Comparison of ENCODE assay signal across 29 cellular contexts in the genomic region with DNA sequence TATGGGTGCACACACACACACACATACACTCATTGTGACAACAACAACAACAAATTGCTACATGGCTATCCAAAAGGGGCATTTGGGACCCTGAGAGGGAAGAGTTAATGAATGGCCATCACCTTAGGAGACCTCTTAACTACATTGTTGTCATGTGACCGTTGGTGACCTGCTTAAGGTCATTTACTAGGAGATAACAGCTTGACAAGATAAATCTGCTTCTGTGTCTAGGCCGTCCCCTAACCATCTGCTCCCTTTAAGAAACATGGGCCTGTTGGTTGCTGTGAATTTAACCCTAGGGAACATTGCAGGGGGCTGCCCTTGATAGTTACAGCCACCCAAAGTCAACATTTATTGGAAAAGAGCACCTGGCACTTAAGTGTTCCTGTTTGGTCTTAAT. TPM values are rescaled to one million over a fixed set of nuclear protein-coding genes. Genes with fewer than 3 reads are reported as not detected.
A peak's percentile ranks its signal among the peaks of the same experiment; 100 is the strongest.
DNase-seq lines count a peak whose midpoint lies in the region; ATAC-seq and TF ChIP-seq lines count a peak whose summit lies in the region.
"Had no signal": no experiment of that assay in that cellular context is flagged by ENCODE, and none has a peak within 500 bp of the region (broad histone marks: within the 10 kb centered on the region; RNA-seq: fewer than 3 reads in every experiment).

No MANE protein-coding gene starts in this region.

- no peaks in the 10 kb centered on the region for H3K27me3 ChIP-seq in esophagus squamous epithelium
- H3K27me3 ChIP-seq: foreskin keratinocyte, hepatocyte, neutrophil had no signal

- DNase-seq in COR-L47 (lab: John Stamatoyannopoulos, UW): peak; percentile 40
- DNase-seq in DMS 273 (lab: John Stamatoyannopoulos, UW; ENCODE audit: unreplicated experiment): peak; percentile 54
- peak; percentile 74 for DNase-seq in NCI-H2171 treated with DMSO at 0.1 percent for 48 hours (lab: John Stamatoyannopoulos, UW)
- DNase-seq in SK-N-DZ (ENCODE audit: low spot score): peak; percentile 98
- DNase-seq in mucosa of descending colon: no peak
- DNase-seq in esophagus squamous epithelium (lab: John Stamatoyannopoulos, UW): no peak
- DNase-seq: activated CD4-positive, alpha-beta T cell treated with anti-CD3 and anti-CD28 coated beads for 48 hours; activated CD8-positive, alpha-beta memory T cell treated with anti-CD3 and anti-CD28 coated beads for 24 hours; activated gamma-delta T cell; activated naive CD8-positive, alpha-beta T cell treated with anti-CD3 and anti-CD28 coated beads, Interleukin-2, amount 10 ng/mL, durations not matched to agents 7 days and 5 days; activated T-cell treated with anti-CD3 and anti-CD28 coated beads, Interleukin-2, amount 50 U/mL, for 1 hour; C1 segment of cervical spinal cord; cortex of kidney; foreskin keratinocyte; KBM-7; NCI-H2029; NK-92 treated with Interleukin-12 subunit alpha and Interleukin-12 subunit beta, amount 100 ng/mL, for 24 hours; PC-3; stimulated activated CD4-positive, alpha-beta T cell treated with anti-CD3 and anti-CD28 coated beads, Interleukin-4, amount 100 ng/mL, for 4 hours; substantia nigra had no signal

- H3K4me3 ChIP-seq in mucosa of descending colon (no peak overlapping the region), esophagus squamous epithelium (no peak overlapping the region)
- H3K4me3 ChIP-seq: hepatocyte had no signal

- no peak for TF ChIP-seq POLR2A in esophagus squamous epithelium (IDR thresholded peaks at IDR 0.05)

- H3K4me1 ChIP-seq in mucosa of descending colon (ENCODE audit: low read depth) (no peaks in the 10 kb centered on the region), esophagus squamous epithelium (no peaks in the 10 kb centered on the region)
- H3K4me1 ChIP-seq: foreskin keratinocyte had no signal

- no peak for ATAC-seq in activated CD4-positive, CD25-positive, alpha-beta regulatory T cell treated with anti-CD3 and anti-CD28 coated beads, Interleukin-2, amount 50 U/mL, for 24 hours
- ATAC-seq in mucosa of descending colon: no peak
- ATAC-seq: esophagus mucosa; foreskin keratinocyte; left lobe of liver; PC-3; Right ventricle myocardium inferior; stimulated activated memory B cell treated with anti-CD40 and anti-IgM and Interleukin-4, amounts not matched to agents 10 μg/mL and 1 μg/mL and 100 μg/mL, for 72 hours had no signal

- no peak overlapping the region for H3K27ac ChIP-seq in esophagus squamous epithelium
- H3K27ac ChIP-seq: foreskin keratinocyte, hepatocyte, neutrophil had no signal

- no peak for TF ChIP-seq CTCF in mucosa of descending colon (IDR thresholded peaks at IDR 0.05)
- no peak for TF ChIP-seq CTCF in esophagus squamous epithelium (IDR thresholded peaks at IDR 0.05)

- 69 to 80% methylated on average over 2 of the region's 2 CpGs for WGBS in esophagus squamous epithelium, 2 donors

- intact Hi-C loops in mucosa of descending colon (cut with DNase I, micrococcal nuclease): no loop called here
- intact Hi-C loops in esophagus squamous epithelium (cut with DNase I): no loop called here

- no peaks in the 10 kb centered on the region for H3K9me3 ChIP-seq in mucosa of descending colon
- H3K9me3 ChIP-seq in esophagus squamous epithelium: no peaks in the 10 kb centered on the region
- H3K9me3 ChIP-seq: neutrophil had no signal

- no peaks in the 10 kb centered on the region for H3K36me3 ChIP-seq in mucosa of descending colon (ENCODE audit: low read depth)
- peaks cover 0 to 36% (median 0%) of the 10 kb centered on the region in 3 donors for H3K36me3 ChIP-seq in esophagus squamous epithelium
- H3K36me3 ChIP-seq: neutrophil had no signal

RNA-seq across cellular contexts. Expression of gene C1QL3, which starts 29.7 kb away (rescaled TPM):
- 20.5 and 20.9 TPM in 2 replicates for polyA plus RNA-seq in SK-N-DZ (2014; cell fraction: cytosol; rRNA removed)
- polyA plus RNA-seq in SK-N-DZ (2014; cell fraction: nucleus; rRNA removed): 9.2 and 11.2 TPM in 2 replicates
- total RNA-seq in mucosa of descending colon: under 1 TPM in 1 of 3 donors, not detected in 2; 0.16 TPM
- not detected for total RNA-seq in esophagus squamous epithelium
- total RNA-seq: activated naive CD8-positive, alpha-beta T cell treated with anti-CD3 and anti-CD28 coated beads, Interleukin-2, amount 10 ng/mL, durations not matched to agents 7 days and 5 days; esophagus mucosa; foreskin keratinocyte; HT-29; left lobe of liver; mesenteric fat pad; PC-3; Right ventricle myocardium inferior had no signal
- polyA plus RNA-seq: foreskin keratinocyte had no signal

RNA-seq across cellular contexts. Expression of gene PTER, which starts 55.1 kb away (rescaled TPM):
- 0.15 TPM in 1 of 2 replicates, not detected in the other for polyA plus RNA-seq in SK-N-DZ (2014; cell fraction: cytosol; rRNA removed)
- polyA plus RNA-seq in SK-N-DZ (2014; cell fraction: nucleus; rRNA removed): not detected in 2 replicates
- total RNA-seq in mucosa of descending colon (10 to 100 TPM; 15.7 to 28.7 (median 19.6) TPM), esophagus squamous epithelium (10 to 100 TPM in 1 of 4 donors, 1 to 10 TPM in 3; 4.4 to 10.3 (median 8.2) TPM)

Comparison
In these comparisons a context has a peak if more than half of its experiments do, and no peak if none do; other contexts are left out.
1. DNase-seq: peak in COR-L47 (single experiment), DMS 273 (single experiment), NCI-H2171 treated with DMSO at 0.1 percent for 48 hours (single experiment) and SK-N-DZ (single experiment); none in mucosa of descending colon (0 of 3) and esophagus squamous epithelium (single experiment).